Comparison of ENCODE assay signal across 1 cellular context in genomic region chr1:57719274-57719673, GRCh38.
TF ChIP-seq lines count a peak whose summit lies in the region.

No MANE protein-coding gene starts in this region.

TF ChIP-seq in K562, 482 proteins besides CTCF, POLR2A, EP300 and RAD21 (continued from another document):
- TF ChIP-seq NFE2 (IDR thresholded peaks at IDR 0.05; ENCODE audit: low read depth): peak; percentile 31; the same call in 1 of the 2 replicates
- no peak for TF ChIP-seq SNAPC5 (CRISPR knock-in tag; IDR thresholded peaks at IDR 0.05)
- no peak for TF ChIP-seq HLTF (IDR thresholded peaks at IDR 0.05)
- TF ChIP-seq ZSCAN29 (IDR thresholded peaks at IDR 0.05): no peak
- TF ChIP-seq ZNF316 (IDR thresholded peaks at IDR 0.05): no peak
- TF ChIP-seq JUND (IDR thresholded peaks at IDR 0.05; ENCODE audit: borderline replicate concordance, low read depth, low read length): no peak
- TF ChIP-seq JUND (tag; IDR thresholded peaks at IDR 0.05; ENCODE audit: borderline replicate concordance, low read depth, low read length): no peak
- TF ChIP-seq TAF9B (IDR thresholded peaks at IDR 0.05; ENCODE audit: partially characterized antibody): no peak
- no peak for TF ChIP-seq ZKSCAN1 (IDR thresholded peaks at IDR 0.05; ENCODE audit: low read depth, low read length)
- TF ChIP-seq ZNF217 (CRISPR knock-in tag; IDR thresholded peaks at IDR 0.05): no peak
- no peak for TF ChIP-seq NFYB (IDR thresholded peaks at IDR 0.05; ENCODE audit: extremely low read depth, insufficient read length)
TF ChIP-seq in K562: peak in this region for 3.
